In the genomic region with DNA sequence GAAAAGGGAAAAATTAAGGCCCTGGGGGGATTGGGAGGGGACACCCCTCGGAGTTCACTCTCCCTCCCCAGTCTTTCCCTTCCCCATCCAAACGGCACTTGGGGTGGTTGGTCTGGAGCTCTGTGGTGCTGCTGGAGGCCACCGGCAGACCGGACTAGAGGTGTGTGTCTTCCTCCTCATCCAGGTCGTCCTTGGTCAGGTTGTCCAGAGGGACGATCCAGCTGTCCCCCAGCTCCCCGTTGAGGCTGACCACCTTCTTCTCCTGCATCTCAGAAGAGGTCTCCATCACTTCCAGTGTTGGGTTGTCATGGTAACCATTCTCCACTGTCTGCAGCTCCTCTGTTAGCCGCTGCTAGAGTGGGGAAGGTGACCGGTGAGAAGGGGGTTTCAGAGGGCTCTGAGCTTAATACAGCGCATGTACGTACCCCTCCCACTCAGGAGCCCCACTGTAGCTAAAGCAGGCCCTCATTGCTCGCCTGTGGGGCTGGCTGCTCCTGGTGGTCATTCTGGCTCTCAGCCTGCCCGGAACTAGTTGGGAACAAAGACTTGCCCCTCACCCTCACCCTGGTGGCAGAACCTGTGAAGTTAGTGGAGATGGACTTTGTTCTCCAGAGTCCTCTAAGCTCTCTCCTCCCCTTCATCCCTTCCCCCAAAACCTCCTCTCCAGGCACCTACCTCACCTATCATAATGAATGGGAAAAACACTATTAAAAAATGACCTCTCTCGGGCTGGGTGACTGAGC, we compare ENCODE assay signal across 1 cellular context.
A peak's percentile ranks its signal among the peaks of the same experiment; 100 is the strongest.
TF ChIP-seq lines count a peak whose summit lies in the region.

No MANE protein-coding gene starts in this region.

TF ChIP-seq in HepG2, 621 proteins besides CTCF, POLR2A, EP300 and RAD21 (continued from another document):
- TF ChIP-seq, protein P1, sequence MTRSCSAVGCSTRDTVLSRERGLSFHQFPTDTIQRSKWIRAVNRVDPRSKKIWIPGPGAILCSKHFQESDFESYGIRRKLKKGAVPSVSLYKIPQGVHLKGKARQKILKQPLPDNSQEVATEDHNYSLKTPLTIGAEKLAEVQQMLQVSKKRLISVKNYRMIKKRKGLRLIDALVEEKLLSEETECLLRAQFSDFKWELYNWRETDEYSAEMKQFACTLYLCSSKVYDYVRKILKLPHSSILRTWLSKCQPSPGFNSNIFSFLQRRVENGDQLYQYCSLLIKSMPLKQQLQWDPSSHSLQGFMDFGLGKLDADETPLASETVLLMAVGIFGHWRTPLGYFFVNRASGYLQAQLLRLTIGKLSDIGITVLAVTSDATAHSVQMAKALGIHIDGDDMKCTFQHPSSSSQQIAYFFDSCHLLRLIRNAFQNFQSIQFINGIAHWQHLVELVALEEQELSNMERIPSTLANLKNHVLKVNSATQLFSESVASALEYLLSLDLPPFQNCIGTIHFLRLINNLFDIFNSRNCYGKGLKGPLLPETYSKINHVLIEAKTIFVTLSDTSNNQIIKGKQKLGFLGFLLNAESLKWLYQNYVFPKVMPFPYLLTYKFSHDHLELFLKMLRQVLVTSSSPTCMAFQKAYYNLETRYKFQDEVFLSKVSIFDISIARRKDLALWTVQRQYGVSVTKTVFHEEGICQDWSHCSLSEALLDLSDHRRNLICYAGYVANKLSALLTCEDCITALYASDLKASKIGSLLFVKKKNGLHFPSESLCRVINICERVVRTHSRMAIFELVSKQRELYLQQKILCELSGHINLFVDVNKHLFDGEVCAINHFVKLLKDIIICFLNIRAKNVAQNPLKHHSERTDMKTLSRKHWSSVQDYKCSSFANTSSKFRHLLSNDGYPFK (CRISPR knock-in tag; IDR thresholded peaks at IDR 0.05; ENCODE audit: borderline replicate concordance), result no peak; the same call in 1 of the 2 replicates
- TF ChIP-seq POLR2G (IDR thresholded peaks at IDR 0.05; ENCODE audit: low read depth, low read length) (0 out of 2 replicates have a peak, but pooled peaks have one; percentile 19), ZNF431 (CRISPR knock-in tag; IDR thresholded peaks at IDR 0.05; ENCODE audit: borderline replicate concordance, low read depth) (no peak), GTF3A (CRISPR knock-in tag; conservative IDR thresholded peaks at IDR 0.05) (no peak), ZNF335 (CRISPR knock-in tag; IDR thresholded peaks at IDR 0.05) (no peak), HIVEP1 (CRISPR knock-in tag; IDR thresholded peaks at IDR 0.05) (no peak), ZFP36 (IDR thresholded peaks at IDR 0.05; ENCODE audit: borderline replicate concordance, low read depth, low read length, partially characterized antibody) (no peak), ZNF83 (CRISPR knock-in tag; IDR thresholded peaks at IDR 0.05; ENCODE audit: borderline replicate concordance) (no peak), HNRNPLL (IDR thresholded peaks at IDR 0.05; ENCODE audit: low read depth, low read length, poor library complexity, severe bottlenecking) (no peak), ZNF546 (CRISPR knock-in tag; conservative IDR thresholded peaks at IDR 0.05) (no peak), ZNF264 (CRISPR knock-in tag; IDR thresholded peaks at IDR 0.05) (no peak), NFYC (CRISPR knock-in tag; IDR thresholded peaks at IDR 0.05) (no peak), HOXD1 (CRISPR knock-in tag; IDR thresholded peaks at IDR 0.05) (no peak), FOSL1 (CRISPR knock-in tag; IDR thresholded peaks at IDR 0.05; ENCODE audit: borderline replicate concordance) (no peak), ZNF138 (CRISPR knock-in tag; IDR thresholded peaks at IDR 0.05; ENCODE audit: low read depth) (no peak), TOPORS (CRISPR knock-in tag; IDR thresholded peaks at IDR 0.05) (no peak), RFX3 (CRISPR knock-in tag; IDR thresholded peaks at IDR 0.05) (0 out of 2 replicates have a peak, but pooled peaks have one; percentile 24)
- TF ChIP-seq, protein P2, sequence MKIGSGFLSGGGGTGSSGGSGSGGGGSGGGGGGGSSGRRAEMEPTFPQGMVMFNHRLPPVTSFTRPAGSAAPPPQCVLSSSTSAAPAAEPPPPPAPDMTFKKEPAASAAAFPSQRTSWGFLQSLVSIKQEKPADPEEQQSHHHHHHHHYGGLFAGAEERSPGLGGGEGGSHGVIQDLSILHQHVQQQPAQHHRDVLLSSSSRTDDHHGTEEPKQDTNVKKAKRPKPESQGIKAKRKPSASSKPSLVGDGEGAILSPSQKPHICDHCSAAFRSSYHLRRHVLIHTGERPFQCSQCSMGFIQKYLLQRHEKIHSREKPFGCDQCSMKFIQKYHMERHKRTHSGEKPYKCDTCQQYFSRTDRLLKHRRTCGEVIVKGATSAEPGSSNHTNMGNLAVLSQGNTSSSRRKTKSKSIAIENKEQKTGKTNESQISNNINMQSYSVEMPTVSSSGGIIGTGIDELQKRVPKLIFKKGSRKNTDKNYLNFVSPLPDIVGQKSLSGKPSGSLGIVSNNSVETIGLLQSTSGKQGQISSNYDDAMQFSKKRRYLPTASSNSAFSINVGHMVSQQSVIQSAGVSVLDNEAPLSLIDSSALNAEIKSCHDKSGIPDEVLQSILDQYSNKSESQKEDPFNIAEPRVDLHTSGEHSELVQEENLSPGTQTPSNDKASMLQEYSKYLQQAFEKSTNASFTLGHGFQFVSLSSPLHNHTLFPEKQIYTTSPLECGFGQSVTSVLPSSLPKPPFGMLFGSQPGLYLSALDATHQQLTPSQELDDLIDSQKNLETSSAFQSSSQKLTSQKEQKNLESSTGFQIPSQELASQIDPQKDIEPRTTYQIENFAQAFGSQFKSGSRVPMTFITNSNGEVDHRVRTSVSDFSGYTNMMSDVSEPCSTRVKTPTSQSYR (CRISPR knock-in tag; IDR thresholded peaks at IDR 0.05; ENCODE audit: borderline replicate concordance), result no peak
TF ChIP-seq in HepG2: peak in this region for 8.
